Comparison of ENCODE assay signal across 2 cellular contexts in genomic region chr1:8473892-8474300, GRCh38.
TF ChIP-seq lines count a peak whose summit lies in the region.

No MANE protein-coding gene starts in this region.

TF ChIP-seq in SK-N-SH treated with all-trans-retinoic acid at 6 μM for 48 hours, 23 proteins besides CTCF, POLR2A, EP300 and RAD21 (continued from another document):
- TF ChIP-seq ZNF8 (CRISPR knock-in tag; IDR thresholded peaks at IDR 0.05) (no peak), BACH2 (CRISPR knock-in tag; IDR thresholded peaks at IDR 0.05; ENCODE audit: borderline replicate concordance) (no peak), TOX (CRISPR knock-in tag; IDR thresholded peaks at IDR 0.05; ENCODE audit: borderline replicate concordance) (no peak), ZFP30 (CRISPR knock-in tag; IDR thresholded peaks at IDR 0.05) (no peak), CSDC2 (CRISPR knock-in tag; IDR thresholded peaks at IDR 0.05) (no peak), TCF4 (CRISPR knock-in tag; IDR thresholded peaks at IDR 0.05; ENCODE audit: borderline replicate concordance) (peak; percentile 80), ZC3H10 (CRISPR knock-in tag; IDR thresholded peaks at IDR 0.05) (peak; percentile 68; the same call in 1 of the 2 replicates), RARB (CRISPR knock-in tag; IDR thresholded peaks at IDR 0.05) (no peak; the same call in 1 of the 2 replicates), ZFP3 (CRISPR knock-in tag; IDR thresholded peaks at IDR 0.05) (no peak), PATZ1 (CRISPR knock-in tag; IDR thresholded peaks at IDR 0.05; ENCODE audit: borderline replicate concordance) (peak; percentile 73; the same call in 1 of the 2 replicates), CSRNP3 (CRISPR knock-in tag; IDR thresholded peaks at IDR 0.05) (peak; percentile 86), ESRRG (CRISPR knock-in tag; IDR thresholded peaks at IDR 0.05) (peak; percentile 51; the same call in 1 of the 2 replicates)
- TF ChIP-seq, protein P1, sequence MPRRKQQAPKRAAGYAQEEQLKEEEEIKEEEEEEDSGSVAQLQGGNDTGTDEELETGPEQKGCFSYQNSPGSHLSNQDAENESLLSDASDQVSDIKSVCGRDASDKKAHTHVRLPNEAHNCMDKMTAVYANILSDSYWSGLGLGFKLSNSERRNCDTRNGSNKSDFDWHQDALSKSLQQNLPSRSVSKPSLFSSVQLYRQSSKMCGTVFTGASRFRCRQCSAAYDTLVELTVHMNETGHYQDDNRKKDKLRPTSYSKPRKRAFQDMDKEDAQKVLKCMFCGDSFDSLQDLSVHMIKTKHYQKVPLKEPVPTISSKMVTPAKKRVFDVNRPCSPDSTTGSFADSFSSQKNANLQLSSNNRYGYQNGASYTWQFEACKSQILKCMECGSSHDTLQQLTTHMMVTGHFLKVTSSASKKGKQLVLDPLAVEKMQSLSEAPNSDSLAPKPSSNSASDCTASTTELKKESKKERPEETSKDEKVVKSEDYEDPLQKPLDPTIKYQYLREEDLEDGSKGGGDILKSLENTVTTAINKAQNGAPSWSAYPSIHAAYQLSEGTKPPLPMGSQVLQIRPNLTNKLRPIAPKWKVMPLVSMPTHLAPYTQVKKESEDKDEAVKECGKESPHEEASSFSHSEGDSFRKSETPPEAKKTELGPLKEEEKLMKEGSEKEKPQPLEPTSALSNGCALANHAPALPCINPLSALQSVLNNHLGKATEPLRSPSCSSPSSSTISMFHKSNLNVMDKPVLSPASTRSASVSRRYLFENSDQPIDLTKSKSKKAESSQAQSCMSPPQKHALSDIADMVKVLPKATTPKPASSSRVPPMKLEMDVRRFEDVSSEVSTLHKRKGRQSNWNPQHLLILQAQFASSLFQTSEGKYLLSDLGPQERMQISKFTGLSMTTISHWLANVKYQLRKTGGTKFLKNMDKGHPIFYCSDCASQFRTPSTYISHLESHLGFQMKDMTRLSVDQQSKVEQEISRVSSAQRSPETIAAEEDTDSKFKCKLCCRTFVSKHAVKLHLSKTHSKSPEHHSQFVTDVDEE (CRISPR knock-in tag; IDR thresholded peaks at IDR 0.05): no peak

TF ChIP-seq in SK-N-SH, 30 proteins besides CTCF, POLR2A, EP300 and RAD21:
- TF ChIP-seq, protein P2, sequence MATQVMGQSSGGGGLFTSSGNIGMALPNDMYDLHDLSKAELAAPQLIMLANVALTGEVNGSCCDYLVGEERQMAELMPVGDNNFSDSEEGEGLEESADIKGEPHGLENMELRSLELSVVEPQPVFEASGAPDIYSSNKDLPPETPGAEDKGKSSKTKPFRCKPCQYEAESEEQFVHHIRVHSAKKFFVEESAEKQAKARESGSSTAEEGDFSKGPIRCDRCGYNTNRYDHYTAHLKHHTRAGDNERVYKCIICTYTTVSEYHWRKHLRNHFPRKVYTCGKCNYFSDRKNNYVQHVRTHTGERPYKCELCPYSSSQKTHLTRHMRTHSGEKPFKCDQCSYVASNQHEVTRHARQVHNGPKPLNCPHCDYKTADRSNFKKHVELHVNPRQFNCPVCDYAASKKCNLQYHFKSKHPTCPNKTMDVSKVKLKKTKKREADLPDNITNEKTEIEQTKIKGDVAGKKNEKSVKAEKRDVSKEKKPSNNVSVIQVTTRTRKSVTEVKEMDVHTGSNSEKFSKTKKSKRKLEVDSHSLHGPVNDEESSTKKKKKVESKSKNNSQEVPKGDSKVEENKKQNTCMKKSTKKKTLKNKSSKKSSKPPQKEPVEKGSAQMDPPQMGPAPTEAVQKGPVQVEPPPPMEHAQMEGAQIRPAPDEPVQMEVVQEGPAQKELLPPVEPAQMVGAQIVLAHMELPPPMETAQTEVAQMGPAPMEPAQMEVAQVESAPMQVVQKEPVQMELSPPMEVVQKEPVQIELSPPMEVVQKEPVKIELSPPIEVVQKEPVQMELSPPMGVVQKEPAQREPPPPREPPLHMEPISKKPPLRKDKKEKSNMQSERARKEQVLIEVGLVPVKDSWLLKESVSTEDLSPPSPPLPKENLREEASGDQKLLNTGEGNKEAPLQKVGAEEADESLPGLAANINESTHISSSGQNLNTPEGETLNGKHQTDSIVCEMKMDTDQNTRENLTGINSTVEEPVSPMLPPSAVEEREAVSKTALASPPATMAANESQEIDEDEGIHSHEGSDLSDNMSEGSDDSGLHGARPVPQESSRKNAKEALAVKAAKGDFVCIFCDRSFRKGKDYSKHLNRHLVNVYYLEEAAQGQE (IDR thresholded peaks at IDR 0.05; ENCODE audit: low read depth, low read length): no peak
- TF ChIP-seq ELF1 (IDR thresholded peaks at IDR 0.05) (no peak), FOXJ3 (CRISPR knock-in tag; IDR thresholded peaks at IDR 0.05) (no peak), MEF2A (IDR thresholded peaks at IDR 0.05; ENCODE audit: borderline replicate concordance, low read depth) (no peak), EZH2phosphoT487 (IDR thresholded peaks at IDR 0.05; ENCODE audit: borderline replicate concordance, low read depth) (no peak)
- TF ChIP-seq, protein P3, sequence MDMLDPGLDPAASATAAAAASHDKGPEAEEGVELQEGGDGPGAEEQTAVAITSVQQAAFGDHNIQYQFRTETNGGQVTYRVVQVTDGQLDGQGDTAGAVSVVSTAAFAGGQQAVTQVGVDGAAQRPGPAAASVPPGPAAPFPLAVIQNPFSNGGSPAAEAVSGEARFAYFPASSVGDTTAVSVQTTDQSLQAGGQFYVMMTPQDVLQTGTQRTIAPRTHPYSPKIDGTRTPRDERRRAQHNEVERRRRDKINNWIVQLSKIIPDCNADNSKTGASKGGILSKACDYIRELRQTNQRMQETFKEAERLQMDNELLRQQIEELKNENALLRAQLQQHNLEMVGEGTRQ (IDR thresholded peaks at IDR 0.05; ENCODE audit: borderline replicate concordance, low read depth, low read length): no peak
